Comparison of ENCODE assay signal across 14 cellular contexts in the genomic region with DNA sequence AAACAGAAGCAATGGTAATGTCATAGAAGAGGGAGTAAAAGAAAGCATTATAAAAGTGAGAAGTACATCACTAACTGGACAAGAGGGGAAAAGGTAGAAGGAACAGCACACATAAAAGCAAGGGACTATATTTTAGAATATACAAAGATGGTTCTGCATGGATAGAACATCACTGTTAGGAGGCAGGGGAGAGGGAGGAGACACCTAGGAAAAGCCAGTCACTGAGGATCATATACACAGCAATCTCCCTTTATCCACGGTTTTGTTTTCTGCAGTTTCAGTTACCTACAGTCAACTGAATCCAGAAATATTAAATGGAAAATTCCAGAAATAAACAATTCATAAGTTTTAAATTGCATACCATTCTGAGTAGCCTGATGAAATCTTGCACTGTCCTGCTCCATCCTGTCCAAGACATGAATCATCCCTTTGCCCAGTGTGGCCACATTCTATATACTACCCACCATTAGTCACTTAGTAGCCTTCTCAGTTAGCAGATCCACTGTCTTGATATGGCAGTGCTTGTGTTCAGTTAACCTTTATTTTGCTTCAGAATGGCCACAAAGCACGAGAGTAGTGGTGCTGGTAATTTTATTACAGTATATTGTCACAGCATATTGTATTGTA.
A peak's percentile ranks its signal among the peaks of the same experiment; 100 is the strongest.
DNase-seq lines count a peak whose midpoint lies in the region; ATAC-seq, FAIRE-seq and TF ChIP-seq lines count a peak whose summit lies in the region.
"Had no signal": no experiment of that assay in that cellular context is flagged by ENCODE, and none has a peak within 500 bp of the region (broad histone marks: within the 10 kb centered on the region; RNA-seq: fewer than 3 reads in every experiment).

No MANE protein-coding gene starts in this region.

- no peaks in the 10 kb centered on the region for H3K9me3 Mint-ChIP-seq in activated naive CD4-positive, alpha-beta T cell treated with anti-CD3 and anti-CD28 coated beads for 36 hours
- H3K9me3 Mint-ChIP-seq: nephron had no signal

- no peak overlapping the region for H3K4me3 Mint-ChIP-seq in activated naive CD4-positive, alpha-beta T cell treated with anti-CD3 and anti-CD28 coated beads for 36 hours
- H3K4me3 Mint-ChIP-seq: B cell, nephron had no signal

- TF ChIP-seq RAD21 in A549 (conservative IDR thresholded peaks at IDR 0.05 in 1 of 2, IDR thresholded peaks at IDR 0.05 in 1 of 2) (no peak), HCT116 (IDR thresholded peaks at IDR 0.05; ENCODE audit: low read depth) (no peak)

- no TSS peak for BruUV-seq in HCT116 (replicated peaks; lab: Mats Ljungman, UMichigan)

- H3K4me3 ChIP-seq in A549 (no peak overlapping the region), HCT116 (replicated peaks in 1 of 2; ENCODE audit: low read depth in 1 of 2, low read length in 2 of 2) (no peak overlapping the region), fibroblast of the aortic adventitia (ENCODE audit: low read depth, low read length) (no peak overlapping the region), H7 (ENCODE audit: insufficient read depth, low read depth, low read length) (no peak overlapping the region)
- H3K4me3 ChIP-seq: body of pancreas had no signal

- no peak overlapping the region for H2AFZ ChIP-seq in HCT116 (ENCODE audit: low read depth, low read length, poor library complexity, severe bottlenecking)

- no peaks in the 10 kb centered on the region; the same call in 1 of the 2 replicates for H4K20me1 ChIP-seq in HCT116 (ENCODE audit: insufficient read depth)

- H3K9me3 ChIP-seq in A549, result peaks cover 3% of the 10 kb centered on the region; the same call in 1 of the 3 replicates
- H3K9me3 ChIP-seq in HCT116 (ENCODE audit: control insufficient read depth in 1 of 2, insufficient read depth in 1 of 2, low read depth in 1 of 2, low read length in 2 of 2), result no peaks in the 10 kb centered on the region
- H3K9me3 ChIP-seq: body of pancreas had no signal

- no peaks in the 10 kb centered on the region for H3K36me3 ChIP-seq in HCT116 (ENCODE audit: control insufficient read depth in 1 of 2, insufficient read depth in 2 of 2, low read length in 2 of 2)
- H3K36me3 ChIP-seq in H7 (replicated peaks; ENCODE audit: control insufficient read depth, insufficient read depth, low read length), result no peaks in the 10 kb centered on the region

- TF ChIP-seq CTCF in A549 (IDR thresholded peaks at IDR 0.05), result no peak
- TF ChIP-seq CTCF in HCT116 (IDR thresholded peaks at IDR 0.05 in 2 of 3, conservative IDR thresholded peaks at IDR 0.05 in 1 of 3; ENCODE audit: borderline replicate concordance in 1 of 3, insufficient read depth in 1 of 3, low read depth in 2 of 3, low read length in 2 of 3), result no peak
- no peak for TF ChIP-seq CTCF in fibroblast of the aortic adventitia (IDR thresholded peaks at IDR 0.05; ENCODE audit: insufficient read depth, low read length)

- intact Hi-C loops in HCT116 (cut with micrococcal nuclease), result no loop called here
- intact Hi-C loops in activated naive CD4-positive, alpha-beta T cell treated with anti-CD3 and anti-CD28 coated beads for 36 hours (cut with micrococcal nuclease), result no loop called here

- H3K27ac Mint-ChIP-seq in activated naive CD4-positive, alpha-beta T cell treated with anti-CD3 and anti-CD28 coated beads for 36 hours, result no peak overlapping the region
- H3K27ac Mint-ChIP-seq: B cell, nephron had no signal

- ATAC-seq in A549 (peak; percentile 83 to 94), HCT116 (0 out of 2 replicates have a peak, but pooled peaks have one; percentile 42), GM19455 (IDR thresholded peaks at IDR 0.05; ENCODE audit: unreplicated experiment) (no peak), HG03342 (IDR thresholded peaks at IDR 0.05; ENCODE audit: unreplicated experiment) (no peak)
- ATAC-seq: body of pancreas had no signal

- no peak overlapping the region for H3K9ac ChIP-seq in HCT116 (ENCODE audit: low read length)

- H3K4me1 ChIP-seq in A549 (peaks cover 11% of the 10 kb centered on the region; the same call in 2 of the 3 replicates), HCT116 (ENCODE audit: control insufficient read depth in 1 of 2, insufficient read depth in 2 of 2, low read length in 2 of 2) (no peaks in the 10 kb centered on the region)
- H3K4me1 ChIP-seq: body of pancreas had no signal

- no peak for FAIRE-seq in A549 (lab: Jason Lieb, UNC)
- FAIRE-seq: kidney had no signal

- no peak for TF ChIP-seq EP300 in A549 (IDR thresholded peaks at IDR 0.05)

- H3K4me1 Mint-ChIP-seq in activated naive CD4-positive, alpha-beta T cell treated with anti-CD3 and anti-CD28 coated beads for 36 hours (ENCODE audit: low read depth), result peaks cover 3% of the 10 kb centered on the region
- H3K4me1 Mint-ChIP-seq: B cell, nephron had no signal

- DNase-seq in A549 (ENCODE audit: low read depth in 1 of 2, low spot score in 1 of 2) (peak in 1 of 2 experiments; percentile 13), HCT116 (ENCODE audit: low read depth, low spot score) (peak; percentile 26), SW480 (ENCODE audit: low spot score) (peak; percentile 1), fibroblast of the aortic adventitia (ENCODE audit: low read depth) (peak; percentile 79), H7 (no peak)
- DNase-seq in activated naive CD4-positive, alpha-beta T cell treated with anti-CD3 and anti-CD28 coated beads for 36 hours, result no peak
- DNase-seq: body of pancreas, erythroblast, kidney, NCI-H1436 treated with DMSO at 0.1 percent for 48 hours had no signal

- RAD21 ChIA-PET in HCT116 (lab: Charles Lee; ENCODE audit: low non-redundant PET in 1 of 2, low total read pairs in 2 of 2, uncharacterized antibody in 2 of 2, unreplicated experiment in 2 of 2), result no interaction called here

- POLR2A ChIA-PET in A549 (lab: Yijun Ruan, JAX), result no interaction called here
- POLR2A ChIA-PET in HCT116 (lab: Charles Lee), result no interaction called here

- H3K27me3 Mint-ChIP-seq in activated naive CD4-positive, alpha-beta T cell treated with anti-CD3 and anti-CD28 coated beads for 36 hours (ENCODE audit: low read depth), result no peaks in the 10 kb centered on the region
- H3K27me3 Mint-ChIP-seq: B cell had no signal

- peaks cover 29% of the 10 kb centered on the region for H3K36me3 Mint-ChIP-seq in activated naive CD4-positive, alpha-beta T cell treated with anti-CD3 and anti-CD28 coated beads for 36 hours (ENCODE audit: low read depth)

- TF ChIP-seq POLR2A in A549 (IDR thresholded peaks at IDR 0.05; ENCODE audit: low read length) (no peak), HCT116 (IDR thresholded peaks at IDR 0.05; ENCODE audit: borderline replicate concordance, extremely low read depth, insufficient read depth, insufficient read length) (no peak)

- peak overlapping the region; percentile 27; the same call in 2 of the 3 replicates for H3K4me2 ChIP-seq in A549
- H3K4me2 ChIP-seq in HCT116 (ENCODE audit: low read length), result no peak overlapping the region

- H3K79me2 ChIP-seq in HCT116 (ENCODE audit: insufficient read depth, low read length), result no peaks in the 10 kb centered on the region

- H3K27ac ChIP-seq in A549 (peak overlapping the region; percentile 3 to 68; a peak in 3 of 6 replicates), HCT116 (ENCODE audit: low read depth, low read length) (no peak overlapping the region)
- H3K27ac ChIP-seq: body of pancreas had no signal

- H3K9me2 ChIP-seq in HCT116 (ENCODE audit: insufficient read depth), result no peaks in the 10 kb centered on the region

- WGBS in A549 (ENCODE audit: missing lambda C conversion rate), result 72% methylated on average over 2 of the region's 2 CpGs

- H3K27me3 ChIP-seq in HCT116 (ENCODE audit: insufficient read depth, low read length) (no peaks in the 10 kb centered on the region), H7 (ENCODE audit: control insufficient read depth, insufficient read depth, low read length) (no peaks in the 10 kb centered on the region)
- H3K27me3 ChIP-seq: body of pancreas had no signal

- CTCF ChIA-PET in A549 (lab: Yijun Ruan, JAX) (no interaction called here), HCT116 (lab: Charles Lee) (no interaction called here)
- CTCF ChIA-PET in activated naive CD4-positive, alpha-beta T cell treated with anti-CD3 and anti-CD28 coated beads for 36 hours (lab: Charles Lee), result no interaction called here

TF ChIP-seq in A549, 52 proteins besides CTCF, POLR2A, EP300 and RAD21 (continues in another document):
- no peak for TF ChIP-seq PHF8 (IDR thresholded peaks at IDR 0.05; ENCODE audit: borderline replicate concordance, low read depth)
- no peak for TF ChIP-seq MAFK (IDR thresholded peaks at IDR 0.05; ENCODE audit: partially characterized antibody)
- TF ChIP-seq NPAS2 (CRISPR knock-in tag; IDR thresholded peaks at IDR 0.05; ENCODE audit: borderline replicate concordance), result no peak
- TF ChIP-seq, protein P1, sequence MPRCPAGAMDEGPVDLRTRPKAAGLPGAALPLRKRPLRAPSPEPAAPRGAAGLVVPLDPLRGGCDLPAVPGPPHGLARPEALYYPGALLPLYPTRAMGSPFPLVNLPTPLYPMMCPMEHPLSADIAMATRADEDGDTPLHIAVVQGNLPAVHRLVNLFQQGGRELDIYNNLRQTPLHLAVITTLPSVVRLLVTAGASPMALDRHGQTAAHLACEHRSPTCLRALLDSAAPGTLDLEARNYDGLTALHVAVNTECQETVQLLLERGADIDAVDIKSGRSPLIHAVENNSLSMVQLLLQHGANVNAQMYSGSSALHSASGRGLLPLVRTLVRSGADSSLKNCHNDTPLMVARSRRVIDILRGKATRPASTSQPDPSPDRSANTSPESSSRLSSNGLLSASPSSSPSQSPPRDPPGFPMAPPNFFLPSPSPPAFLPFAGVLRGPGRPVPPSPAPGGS (IDR thresholded peaks at IDR 0.05), result no peak
- no peak for TF ChIP-seq SREBF2 (IDR thresholded peaks at IDR 0.05)
- TF ChIP-seq MYC (IDR thresholded peaks at IDR 0.05; ENCODE audit: borderline replicate concordance, low read length), result no peak
- TF ChIP-seq KDM5A (IDR thresholded peaks at IDR 0.05), result no peak

TF ChIP-seq in HCT116, 20 proteins besides CTCF, POLR2A, EP300 and RAD21:
- TF ChIP-seq YY1 (IDR thresholded peaks at IDR 0.05; ENCODE audit: extremely low read depth, insufficient replicate concordance, low read depth, low read length) (no peak), FOSL1 (IDR thresholded peaks at IDR 0.05; ENCODE audit: low read depth) (peak; percentile 23; the same call in 1 of the 2 replicates), CEBPB (IDR thresholded peaks at IDR 0.05; ENCODE audit: low read depth) (peak; percentile 36; the same call in 1 of the 2 replicates)
TF ChIP-seq in HCT116: peak in this region for 2.

Comparison
In these comparisons a context has a peak if more than half of its experiments do, and no peak if none do; other contexts are left out.
1. ATAC-seq: peak in A549 (2 of 2) and HCT116 (single experiment); none in GM19455 (single experiment) and HG03342 (single experiment).
2. DNase-seq: peak in HCT116 (single experiment), SW480 (single experiment) and fibroblast of the aortic adventitia (single experiment); none in activated naive CD4-positive, alpha-beta T cell treated with anti-CD3 and anti-CD28 coated beads for 36 hours (single experiment) and H7 (single experiment).